ENCODE assay signal across 1 cellular context in genomic region chr20:45934587-45935415, GRCh38.
TF ChIP-seq lines count a peak whose summit lies in the region.

Gene PCIF1, plus strand, starts transcription at chr20:45934683. Its CDS starts 4,317 bp downstream, at chr20:45939000.

TF ChIP-seq in GM12878, 131 proteins besides CTCF, POLR2A, EP300 and RAD21 (continued from another document and continues in another):
- TF ChIP-seq ATF2 (IDR thresholded peaks at IDR 0.05; ENCODE audit: low read length) (no peak), JUNB (IDR thresholded peaks at IDR 0.05) (no peak), ASH2L (IDR thresholded peaks at IDR 0.05; ENCODE audit: borderline replicate concordance, low read depth) (peak; percentile 96; the same call in 1 of the 2 replicates), CBX5 (IDR thresholded peaks at IDR 0.05; ENCODE audit: low read depth) (no peak), ZNF687 (IDR thresholded peaks at IDR 0.05) (peak; percentile 81), MEF2A (IDR thresholded peaks at IDR 0.05; ENCODE audit: insufficient read depth, low read depth, low read length) (0 out of 2 replicates have a peak, but pooled peaks have one; percentile 39), SREBF1 (IDR thresholded peaks at IDR 0.05; ENCODE audit: low read length) (no peak), E2F8 (IDR thresholded peaks at IDR 0.05; ENCODE audit: low read depth, partially characterized antibody) (no peak), MTA3 (IDR thresholded peaks at IDR 0.05; ENCODE audit: borderline replicate concordance, low read length) (no peak), ZNF217 (IDR thresholded peaks at IDR 0.05) (no peak; the same call in 1 of the 2 replicates), WRNIP1 (IDR thresholded peaks at IDR 0.05; ENCODE audit: borderline replicate concordance, low read depth, low read length) (no peak), RBBP5 (conservative IDR thresholded peaks at IDR 0.05) (no peak), TCF12 (IDR thresholded peaks at IDR 0.05; ENCODE audit: low read depth, low read length) (peak; percentile 43; the same call in 1 of the 2 replicates), ZNF207 (IDR thresholded peaks at IDR 0.05; ENCODE audit: borderline replicate concordance) (peak; percentile 67; the same call in 1 of the 2 replicates), EED (IDR thresholded peaks at IDR 0.05; ENCODE audit: low read depth) (no peak), BCL11A (IDR thresholded peaks at IDR 0.05; ENCODE audit: low read depth, low read length) (no peak), ATF3 (IDR thresholded peaks at IDR 0.05; ENCODE audit: borderline replicate concordance, extremely low read depth, low read depth, low read length) (peak; percentile 45; the same call in 1 of the 2 replicates), STAT3 (IDR thresholded peaks at IDR 0.05; ENCODE audit: low read depth, low read length) (no peak), MLLT1 (IDR thresholded peaks at IDR 0.05) (peak; percentile 57), HDAC6 (IDR thresholded peaks at IDR 0.05; ENCODE audit: unreplicated experiment) (peak; percentile 59), POLR2AphosphoS5 (IDR thresholded peaks at IDR 0.05; ENCODE audit: low read length) (peak; percentile 96), POU2F2 (IDR thresholded peaks at IDR 0.05; ENCODE audit: borderline replicate concordance, low read depth, low read length) (peak; percentile 26), CEBPZ (IDR thresholded peaks at IDR 0.05; ENCODE audit: low read depth, low read length) (no peak), HSF1 (IDR thresholded peaks at IDR 0.05; ENCODE audit: low read depth, low read length) (no peak), ZNF622 (IDR thresholded peaks at IDR 0.05) (no peak), NFYA (IDR thresholded peaks at IDR 0.05; ENCODE audit: borderline replicate concordance, low read depth, low read length) (no peak), BCL3 (IDR thresholded peaks at IDR 0.05; ENCODE audit: borderline replicate concordance, insufficient read depth, low read depth, low read length, poor library complexity, severe bottlenecking) (peak; percentile 6), CBFB (IDR thresholded peaks at IDR 0.05; ENCODE audit: low read depth) (0 out of 2 replicates have a peak, but pooled peaks have one; percentile 29), BMI1 (IDR thresholded peaks at IDR 0.05; ENCODE audit: borderline replicate concordance) (no peak), ZSCAN29 (IDR thresholded peaks at IDR 0.05) (no peak), SUZ12 (IDR thresholded peaks at IDR 0.05; ENCODE audit: unreplicated experiment) (no peak), FOXK2 (IDR thresholded peaks at IDR 0.05) (peak; percentile 73; the same call in 1 of the 2 replicates), NR2C2 (IDR thresholded peaks at IDR 0.05; ENCODE audit: borderline replicate concordance, control insufficient read depth, insufficient read length, low read depth) (no peak), SUPT20H (IDR thresholded peaks at IDR 0.05; ENCODE audit: borderline replicate concordance, control insufficient read depth, low read depth, low read length) (no peak), PKNOX1 (IDR thresholded peaks at IDR 0.05) (peak; percentile 72; the same call in 1 of the 2 replicates), BRCA1 (IDR thresholded peaks at IDR 0.05; ENCODE audit: low read depth, low read length) (no peak), YBX1 (IDR thresholded peaks at IDR 0.05) (no peak), MEF2B (IDR thresholded peaks at IDR 0.05; ENCODE audit: partially characterized antibody, poor library complexity, severe bottlenecking) (peak; percentile 56), SPI1 (IDR thresholded peaks at IDR 0.05; ENCODE audit: borderline replicate concordance, insufficient read depth, low read depth, low read length) (no peak)
